11 cellular contexts compared by ENCODE assay signal in the genomic region with DNA sequence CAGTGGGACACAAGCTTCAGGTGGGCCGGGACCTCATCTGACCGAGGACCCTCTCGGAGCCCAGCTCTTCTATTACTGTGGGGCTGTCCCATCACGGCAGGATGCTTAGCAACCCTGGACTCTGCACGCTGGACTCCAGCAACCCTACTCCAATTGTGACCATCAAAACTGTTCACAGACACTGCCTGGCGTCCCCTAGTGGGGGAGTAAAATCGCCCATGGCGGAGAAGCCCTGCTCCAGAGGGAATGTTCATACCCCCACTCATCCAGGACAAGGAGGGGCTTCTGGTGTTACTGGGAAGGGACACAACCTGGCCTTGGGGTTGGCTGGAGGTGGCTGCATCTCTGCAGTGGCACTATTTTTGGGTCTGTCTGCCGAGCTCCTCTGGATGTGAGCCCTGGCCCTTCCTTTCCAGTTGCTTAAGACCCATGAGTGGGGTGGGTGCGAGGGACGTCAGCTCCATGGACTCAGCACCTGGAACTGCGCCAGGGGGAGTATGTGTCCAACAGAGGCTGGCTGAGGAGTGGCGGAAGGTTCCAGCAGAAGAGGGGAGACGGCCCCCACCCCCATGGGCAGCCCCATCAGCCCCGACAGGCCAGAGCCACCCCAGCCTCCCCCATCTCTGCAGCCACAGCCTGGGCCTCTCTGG.
DNase-seq lines count a peak whose midpoint lies in the region; TF ChIP-seq lines count a peak whose summit lies in the region.
"Had no signal": no experiment of that assay in that cellular context is flagged by ENCODE, and none has a peak within 500 bp of the region (broad histone marks: within the 10 kb centered on the region; RNA-seq: fewer than 3 reads in every experiment).

No MANE protein-coding gene starts in this region.

- no peak overlapping the region for H2BK15ac ChIP-seq in neuronal stem cell (ENCODE audit: low read length)

- H3K36me3 ChIP-seq in esophagus (ENCODE audit: control insufficient read depth in 2 of 2, insufficient read depth in 2 of 2, low read length in 1 of 2) (peaks cover 13 to 42% of the 10 kb centered on the region in 2 donors), neuronal stem cell (replicated peaks in 1 of 2; ENCODE audit: control insufficient read depth in 2 of 2, insufficient read depth in 2 of 2, low read length in 2 of 2) (peaks cover 23 to 67% of the 10 kb centered on the region in 2 donors), PC-9 (ENCODE audit: low read depth) (peaks cover 8% of the 10 kb centered on the region; the same call in 1 of the 2 replicates)

- H2BK12ac ChIP-seq in neuronal stem cell (ENCODE audit: low read length): no peak overlapping the region

- H4K20me1 ChIP-seq in PC-9 (ENCODE audit: insufficient read depth): 0 out of 2 replicates have a peak, but pooled peaks cover 18% of the 10 kb centered on the region

- H3K23ac ChIP-seq in neuronal stem cell (ENCODE audit: low read depth, low read length, poor library complexity): no peak overlapping the region

- DNase-seq in neuronal stem cell (ENCODE audit: low spot score): no peak
- DNase-seq in ureter (ENCODE audit: low spot score): peak; percentile 81
- DNase-seq in NCI-H1092 treated with DMSO at 0.1 percent for 48 hours (lab: John Stamatoyannopoulos, UW): no peak
- DNase-seq in DMS79 treated with DMSO at 0.1 percent for 48 hours (lab: John Stamatoyannopoulos, UW): no peak
- DNase-seq in PC-9: no peak
- DNase-seq: activated naive CD4-positive, alpha-beta T cell treated with anti-CD3 and anti-CD28 coated beads for 36 hours; left lung; stimulated activated CD4-positive, alpha-beta T cell treated with anti-CD3 and anti-CD28 coated beads, Interleukin-1b, Interleukin-23, amount 100 ng/mL, for 48 hours; stimulated activated naive CD4-positive, alpha-beta T cell treated with Interleukin-2 at 50 U/mL for 16 hours had no signal

- H2BK120ac ChIP-seq in neuronal stem cell (ENCODE audit: low read depth, low read length): no peak overlapping the region

- H4K8ac ChIP-seq in neuronal stem cell (ENCODE audit: low read depth, low read length): no peak overlapping the region

- no peaks in the 10 kb centered on the region for H3K9me2 ChIP-seq in PC-9 (ENCODE audit: insufficient read depth)

- 71 to 78% methylated on average over 15 of the region's 15 CpGs for WGBS in esophagus, 2 donors
- WGBS in neuronal stem cell (ENCODE audit: extremely low coverage in 2 of 2, insufficient read length in 2 of 2, insufficient replicate concordance in 1 of 2), 2 donors: no CpG with 5 or more reads among the region's 15 CpGs

- H3K4me2 ChIP-seq in neuronal stem cell (ENCODE audit: insufficient read depth, low read length, poor library complexity, severe bottlenecking) (no peak overlapping the region), PC-9 (no peak overlapping the region)

- no peak overlapping the region for H3K4ac ChIP-seq in neuronal stem cell (ENCODE audit: low read length)

- POLR2A ChIA-PET in PC-9 (lab: Charles Lee; ENCODE audit: unreplicated experiment): no interaction called here

- H3K79me1 ChIP-seq in neuronal stem cell (ENCODE audit: low read depth, low read length): no peaks in the 10 kb centered on the region

- no peak overlapping the region for H3K14ac ChIP-seq in neuronal stem cell (ENCODE audit: low read length)

- peaks cover 42% of the 10 kb centered on the region for H3F3A ChIP-seq in PC-9 (ENCODE audit: insufficient read depth, low read depth)

- no TSS peak for BruUV-seq in PC-9 (replicated peaks; lab: Mats Ljungman, UMichigan)

- H3K4me1 ChIP-seq in esophagus (ENCODE audit: control insufficient read depth in 2 of 2, insufficient read depth in 2 of 2, low read length in 1 of 2) (peaks cover 9 to 15% of the 10 kb centered on the region in 2 donors), neuronal stem cell (ENCODE audit: control insufficient read depth in 2 of 2, insufficient read depth in 1 of 2, low read depth in 1 of 2, low read length in 2 of 2) (peaks cover 4 to 14% of the 10 kb centered on the region in 2 donors), PC-9 (replicated peaks; ENCODE audit: insufficient read depth) (peaks cover 21% of the 10 kb centered on the region)

- TF ChIP-seq CTCF in VCaP (conservative IDR thresholded peaks at IDR 0.05) (no peak; the same call in 1 of the 2 replicates), PC-9 (conservative IDR thresholded peaks at IDR 0.05) (no peak)

- H3K79me2 ChIP-seq in PC-9 (ENCODE audit: low read depth): 0 out of 2 replicates have a peak, but pooled peaks cover 7% of the 10 kb centered on the region

- H3K4me3 ChIP-seq in esophagus (ENCODE audit: low read depth in 1 of 2, low read length in 2 of 2): no peak overlapping the region
- H3K4me3 ChIP-seq in neuronal stem cell (ENCODE audit: low read length in 2 of 2): no peak overlapping the region
- H3K4me3 ChIP-seq in PC-9: no peak overlapping the region
- H3K4me3 ChIP-seq: left lung had no signal

- H4K91ac ChIP-seq in neuronal stem cell (ENCODE audit: low read depth, low read length, poor library complexity): no peak overlapping the region

- no peak overlapping the region for H2BK5ac ChIP-seq in neuronal stem cell (ENCODE audit: low read length)

- H3K9ac ChIP-seq in neuronal stem cell (ENCODE audit: low read depth, low read length, poor library complexity): no peak overlapping the region

- peak overlapping the region; percentile 38 for H2AK5ac ChIP-seq in neuronal stem cell (ENCODE audit: low read depth, low read length)

- CTCF ChIA-PET in PC-9 (lab: Charles Lee): interaction anchor here (0.7 kb wide), 1 partner anchor 29 kb away, joined by 3 read pairs; no protein-coding TSS in a partner anchor

- H3K27ac ChIP-seq in VCaP (peak overlapping the region; percentile 95), esophagus (ENCODE audit: low read depth in 2 of 2, low read length in 1 of 2) (peak overlapping the region; percentile 17 to 71), neuronal stem cell (replicated peaks; ENCODE audit: low read length) (no peak overlapping the region), PC-9 (no peak overlapping the region)
- H3K27ac ChIP-seq: left lung had no signal

- H3K27me3 ChIP-seq in esophagus (ENCODE audit: control insufficient read depth in 1 of 2, insufficient read depth in 2 of 2, low read length in 2 of 2): no peaks in the 10 kb centered on the region
- H3K27me3 ChIP-seq in neuronal stem cell (ENCODE audit: control insufficient read depth in 3 of 3, insufficient read depth in 3 of 3, low read depth in 1 of 3, low read length in 3 of 3): no peaks in the 10 kb centered on the region
- no peaks in the 10 kb centered on the region for H3K27me3 ChIP-seq in PC-9 (ENCODE audit: insufficient read depth, low read depth)
- H3K27me3 ChIP-seq: left lung had no signal

- no peaks in the 10 kb centered on the region for H3K9me3 ChIP-seq in esophagus (ENCODE audit: control insufficient read depth in 2 of 2, insufficient read depth in 1 of 2, low read depth in 1 of 2, low read length in 1 of 2)
- H3K9me3 ChIP-seq in neuronal stem cell (replicated peaks in 1 of 2; ENCODE audit: control insufficient read depth in 2 of 2, insufficient read depth in 1 of 2, low read depth in 1 of 2, low read length in 2 of 2): no peaks in the 10 kb centered on the region
- no peaks in the 10 kb centered on the region for H3K9me3 ChIP-seq in PC-9 (ENCODE audit: insufficient read depth, low read depth)
- H3K9me3 ChIP-seq: left lung had no signal

- H2AFZ ChIP-seq in neuronal stem cell (ENCODE audit: low read length) (no peak overlapping the region), PC-9 (no peak overlapping the region)

- intact Hi-C loops in PC-9 (cut with micrococcal nuclease; ENCODE audit: unreplicated experiment): no loop called here

- peak overlapping the region; percentile 23 for H3K18ac ChIP-seq in neuronal stem cell (ENCODE audit: low read length)

Comparison
In these comparisons a context has a peak if more than half of its experiments do, and no peak if none do; other contexts are left out.
1. H3K27ac ChIP-seq: peak in VCaP (single experiment) and esophagus (2 of 2); none in neuronal stem cell (single experiment) and PC-9 (single experiment).